1 cellular context compared by ENCODE assay signal in genomic region chr14:39232554-39233415, GRCh38.
TF ChIP-seq lines count a peak whose summit lies in the region.

No MANE protein-coding gene starts in this region.

TF ChIP-seq in IMR-90, 13 proteins besides CTCF, POLR2A, EP300 and RAD21 (continued from another document):
- TF ChIP-seq MAFK (IDR thresholded peaks at IDR 0.05; ENCODE audit: low read depth, low read length) (no peak), MXI1 (IDR thresholded peaks at IDR 0.05; ENCODE audit: borderline replicate concordance, low read depth, low read length) (no peak), CHD1 (IDR thresholded peaks at IDR 0.05; ENCODE audit: low read depth, low read length) (no peak), FOS (IDR thresholded peaks at IDR 0.05; ENCODE audit: low read depth, low read length) (no peak), USF2 (IDR thresholded peaks at IDR 0.05; ENCODE audit: low read depth, low read length) (no peak)
- TF ChIP-seq, protein P1, sequence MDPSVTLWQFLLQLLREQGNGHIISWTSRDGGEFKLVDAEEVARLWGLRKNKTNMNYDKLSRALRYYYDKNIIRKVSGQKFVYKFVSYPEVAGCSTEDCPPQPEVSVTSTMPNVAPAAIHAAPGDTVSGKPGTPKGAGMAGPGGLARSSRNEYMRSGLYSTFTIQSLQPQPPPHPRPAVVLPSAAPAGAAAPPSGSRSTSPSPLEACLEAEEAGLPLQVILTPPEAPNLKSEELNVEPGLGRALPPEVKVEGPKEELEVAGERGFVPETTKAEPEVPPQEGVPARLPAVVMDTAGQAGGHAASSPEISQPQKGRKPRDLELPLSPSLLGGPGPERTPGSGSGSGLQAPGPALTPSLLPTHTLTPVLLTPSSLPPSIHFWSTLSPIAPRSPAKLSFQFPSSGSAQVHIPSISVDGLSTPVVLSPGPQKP (IDR thresholded peaks at IDR 0.05; ENCODE audit: borderline replicate concordance, low read depth, low read length), result no peak
TF ChIP-seq in IMR-90: peak in this region for 1.
